Comparison of ENCODE assay signal across 8 cellular contexts in the genomic region with DNA sequence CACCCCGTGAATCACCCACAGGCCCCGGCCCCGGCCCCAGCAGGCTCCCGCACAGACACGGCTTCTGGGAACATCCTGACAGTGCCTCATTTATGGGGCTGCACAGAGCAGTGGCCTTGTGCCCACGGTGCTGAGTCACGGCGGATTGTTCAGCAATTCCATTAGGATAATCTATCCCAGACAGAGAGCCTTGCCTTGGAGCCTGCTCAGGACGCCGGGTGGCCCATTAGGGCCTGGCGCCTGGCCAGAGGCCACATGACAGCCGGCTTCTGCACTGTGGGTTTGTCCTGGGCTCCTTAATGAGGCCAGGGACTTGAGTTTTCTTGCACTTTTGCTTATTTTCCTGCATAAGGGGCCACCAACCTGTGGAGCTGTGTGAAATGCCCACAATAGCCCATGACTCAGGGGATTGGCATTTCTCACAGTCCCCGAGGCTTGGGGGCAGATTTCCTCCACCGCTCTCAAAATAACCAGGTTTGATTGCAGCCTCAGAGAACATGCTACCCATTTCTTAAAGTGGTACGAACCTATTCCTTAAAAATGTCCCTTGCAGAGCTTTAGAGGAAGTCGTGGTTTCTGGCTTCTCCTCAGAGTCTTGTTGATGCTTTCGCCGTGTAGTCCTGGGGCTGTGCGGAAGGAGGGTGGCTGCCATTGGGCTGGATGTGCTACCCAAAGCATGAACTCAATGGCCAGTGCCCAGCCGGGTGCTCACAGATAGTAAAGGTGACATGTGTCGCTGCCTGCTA. TPM values are rescaled to one million over a fixed set of nuclear protein-coding genes. Genes with fewer than 3 reads are reported as not detected.
DNase-seq lines count a peak whose midpoint lies in the region; ATAC-seq and TF ChIP-seq lines count a peak whose summit lies in the region.

No MANE protein-coding gene starts in this region.

- H3K4me3 Mint-ChIP-seq in MCF 10A (ENCODE audit: unreplicated experiment), result peak overlapping the region; percentile 68

- peaks cover 29% of the 10 kb centered on the region for H3K4me1 ChIP-seq in skeletal muscle satellite cell (ENCODE audit: control insufficient read depth, insufficient read depth, low read length)

- TF ChIP-seq CTCF in MCF 10A (IDR thresholded peaks at IDR 0.05; ENCODE audit: unreplicated experiment), result no peak

- POLR2A ChIA-PET in MCF 10A (lab: Yijun Ruan, JAX), result interaction anchor here (0.8 to 1.4 kb wide), 3 partner anchors 13 to 22 kb away, joined by 3 to 4 read pairs (median 3); no protein-coding TSS in a partner anchor

- peak overlapping the region; percentile 81 for H3K4me2 ChIP-seq in skeletal muscle satellite cell (ENCODE audit: low read length)

- peak overlapping the region; percentile 33 for H3K4me3 ChIP-seq in skeletal muscle satellite cell (ENCODE audit: low read length)

- peak overlapping the region; percentile 62 for H3K9ac ChIP-seq in skeletal muscle satellite cell (ENCODE audit: low read depth, low read length)

- H3K36me3 Mint-ChIP-seq in MCF 10A (ENCODE audit: insufficient read depth, unreplicated experiment), result no peaks in the 10 kb centered on the region

- no peaks in the 10 kb centered on the region for H3K9me3 Mint-ChIP-seq in MCF 10A (ENCODE audit: unreplicated experiment)

- ATAC-seq in GM18502 (IDR thresholded peaks at IDR 0.05; ENCODE audit: poor library complexity, unreplicated experiment) (peak; percentile 48), GM18858 (IDR thresholded peaks at IDR 0.05; ENCODE audit: unreplicated experiment) (no peak)

- no peaks in the 10 kb centered on the region for H3K36me3 ChIP-seq in skeletal muscle satellite cell (ENCODE audit: insufficient read depth, low read length)

- intact Hi-C loops in MCF 10A (cut with micrococcal nuclease), result loop anchor here (5.0 kb wide), 1 partner anchor 88 kb away; no protein-coding TSS in a partner anchor

- H3K9me3 ChIP-seq in skeletal muscle satellite cell (replicated peaks; ENCODE audit: low read length), result no peaks in the 10 kb centered on the region

- no peaks in the 10 kb centered on the region for H3K27me3 ChIP-seq in skeletal muscle satellite cell (ENCODE audit: control insufficient read depth, insufficient read depth, low read length)

- BruUV-seq in MCF 10A (replicated peaks; lab: Mats Ljungman, UMichigan), result no TSS peak

- H3K4me1 Mint-ChIP-seq in MCF 10A (ENCODE audit: insufficient read depth, unreplicated experiment), result peaks cover 19% of the 10 kb centered on the region

- peak overlapping the region; percentile 70 for H3K27ac Mint-ChIP-seq in MCF 10A (ENCODE audit: low read depth, unreplicated experiment)

- CTCF ChIA-PET in MCF 10A (lab: Yijun Ruan, JAX), result interaction anchor here (0.6 to 6.1 kb wide), 4 partner anchors 23 to 605 kb away, joined by 3 to 45 read pairs (median 4); no protein-coding TSS in a partner anchor

- DNase-seq in NCI-H446 (lab: John Stamatoyannopoulos, UW) (peak; percentile 29 to 92), MCF 10A (ENCODE audit: unreplicated experiment) (peak; percentile 95), inferior parietal cortex (ENCODE audit: extremely low spot score) (peak; percentile 77), T-helper 2 cell (no peak), GF-D8 (lab: John Stamatoyannopoulos, UW) (no peak)

- H3K27me3 Mint-ChIP-seq in MCF 10A (ENCODE audit: insufficient read depth, unreplicated experiment), result no peaks in the 10 kb centered on the region

RNA-seq across cellular contexts. Expression of a gene that starts 19.0 kb away (rescaled TPM):
- total RNA-seq in MCF 10A (2022), result 0.12 TPM in 2 replicates
- total RNA-seq in skeletal muscle satellite cell (2012; rRNA removed), result 0.66 and 1.0 TPM in 2 replicates

Comparison
In these comparisons a context has a peak if more than half of its experiments do, and no peak if none do; other contexts are left out.
1. DNase-seq: peak in NCI-H446 (2 of 2), MCF 10A (single experiment) and inferior parietal cortex (single experiment); none in T-helper 2 cell (0 of 5) and GF-D8 (single experiment).